In the genomic region with DNA sequence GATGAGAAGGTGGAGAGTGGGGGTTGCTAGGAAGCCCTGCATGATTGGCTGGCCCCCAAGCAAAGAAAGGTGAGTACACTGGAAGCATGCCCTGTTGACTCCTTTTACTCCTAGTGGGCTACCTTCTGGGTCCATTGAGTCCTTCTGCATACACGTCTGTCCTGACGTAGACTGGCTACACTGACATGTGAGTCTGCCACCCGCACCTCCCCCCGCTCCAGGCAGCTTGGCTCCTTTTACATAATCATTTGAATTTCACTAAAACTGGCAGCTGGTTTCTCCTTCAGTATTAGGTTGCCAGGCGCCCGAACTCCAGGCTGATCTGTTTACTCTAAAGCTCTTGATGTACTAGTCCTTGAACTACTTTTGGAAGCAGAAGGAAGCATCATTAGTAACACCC, we compare ENCODE assay signal across 11 cellular contexts. TPM values are rescaled to one million over a fixed set of nuclear protein-coding genes. Genes with fewer than 3 reads are reported as not detected.
DNase-seq lines count a peak whose midpoint lies in the region; ATAC-seq, FAIRE-seq and TF ChIP-seq lines count a peak whose summit lies in the region.
"Had no signal": no experiment of that assay in that cellular context is flagged by ENCODE, and none has a peak within 500 bp of the region (broad histone marks: within the 10 kb centered on the region; RNA-seq: fewer than 3 reads in every experiment).

No MANE protein-coding gene starts in this region.

- H3K4me1 Mint-ChIP-seq in activated T-cell treated with anti-CD3 and anti-CD28 coated beads, Interleukin-2, amount 50 U/mL, for 72 hours (ENCODE audit: low read depth), result peaks cover 6% of the 10 kb centered on the region

- peak overlapping the region; percentile 76 for H3K27ac Mint-ChIP-seq in activated T-cell treated with anti-CD3 and anti-CD28 coated beads, Interleukin-2, amount 50 U/mL, for 72 hours

- H3K4me3 Mint-ChIP-seq in activated T-cell treated with anti-CD3 and anti-CD28 coated beads, Interleukin-2, amount 50 U/mL, for 72 hours, result no peak overlapping the region

- no peaks in the 10 kb centered on the region for H3K9me3 Mint-ChIP-seq in activated T-cell treated with anti-CD3 and anti-CD28 coated beads, Interleukin-2, amount 50 U/mL, for 72 hours

- TF ChIP-seq POLR2A in H54 (IDR thresholded peaks at IDR 0.05; ENCODE audit: low read depth, low read length), result no peak

- H3K9me3 ChIP-seq in stomach smooth muscle (ENCODE audit: control insufficient read depth in 2 of 2, low read length in 2 of 2), result no peaks in the 10 kb centered on the region

- peak overlapping the region in 1 of 2 donors; percentile 59 for H3K9ac ChIP-seq in stomach smooth muscle (ENCODE audit: low read length in 2 of 2)

- no peak overlapping the region for H3K4me3 ChIP-seq in stomach smooth muscle (ENCODE audit: low read length in 2 of 2)

- H3K27me3 ChIP-seq in stomach smooth muscle (ENCODE audit: control insufficient read depth in 1 of 2, insufficient read depth in 2 of 2, low read length in 2 of 2), result no peaks in the 10 kb centered on the region

- FAIRE-seq in H54 (lab: Jason Lieb, UNC), result no peak
- FAIRE-seq: endothelial cell of umbilical vein had no signal

- no peaks in the 10 kb centered on the region for H3K27me3 Mint-ChIP-seq in activated T-cell treated with anti-CD3 and anti-CD28 coated beads, Interleukin-2, amount 50 U/mL, for 72 hours (ENCODE audit: low read depth)

- no peak for DNase-seq in activated T-cell treated with anti-CD3 and anti-CD28 coated beads, Interleukin-2, amount 50 U/mL, for 72 hours
- DNase-seq in activated T-cell treated with anti-CD3 and anti-CD28 coated beads for 4 hours (no peak), globus pallidus (ENCODE audit: low spot score) (peak; percentile 74), H54 (ENCODE audit: insufficient read length, low spot score) (no peak)
- DNase-seq in activated CD4-positive, CD25-positive, alpha-beta regulatory T cell (lab: John Stamatoyannopoulos, UW), result no peak
- DNase-seq: Kasumi-1, NCI-H446 treated with DMSO at 0.1 percent for 48 hours, trophoblast cell had no signal

- H3K36me3 Mint-ChIP-seq in activated T-cell treated with anti-CD3 and anti-CD28 coated beads, Interleukin-2, amount 50 U/mL, for 72 hours (ENCODE audit: insufficient read depth in 2 of 2), result peaks cover 4 to 26% of the 10 kb centered on the region in 2 donors

- no peak for ATAC-seq in activated T-cell treated with anti-CD3 and anti-CD28 coated beads, Interleukin-2, amount 50 U/mL, for 72 hours (replicated peaks in 1 of 2)
- ATAC-seq: sciatic nerve had no signal

- H3K27ac ChIP-seq in stomach smooth muscle (ENCODE audit: low read length), result peak overlapping the region; percentile 56

- peaks cover 3% of the 10 kb centered on the region for H3K4me1 ChIP-seq in stomach smooth muscle (ENCODE audit: control insufficient read depth, insufficient read depth, low read length)

- peaks cover 9 to 12% of the 10 kb centered on the region in 2 donors for H3K36me3 ChIP-seq in stomach smooth muscle (ENCODE audit: control insufficient read depth in 2 of 2, insufficient read depth in 2 of 2, low read length in 2 of 2)

RNA-seq across cellular contexts. Expression of a gene that starts 8.7 kb away (rescaled TPM):
- 10 to 100 TPM; 74.8 to 84.2 TPM for total RNA-seq in activated T-cell treated with anti-CD3 and anti-CD28 coated beads, Interleukin-2, amount 50 U/mL, for 72 hours

RNA-seq across cellular contexts. Expression of a gene that starts 19.0 kb away (rescaled TPM):
- 10 to 100 TPM; 83.9 to 88.5 TPM for total RNA-seq in activated T-cell treated with anti-CD3 and anti-CD28 coated beads, Interleukin-2, amount 50 U/mL, for 72 hours

RNA-seq across cellular contexts. Expression of a gene that starts 20.0 kb away (rescaled TPM):
- total RNA-seq in activated T-cell treated with anti-CD3 and anti-CD28 coated beads, Interleukin-2, amount 50 U/mL, for 72 hours, result 1 to 10 TPM; 1.6 to 2.4 TPM

RNA-seq across cellular contexts. Expression of a gene that starts 29.7 kb away (rescaled TPM):
- 1 to 10 TPM; 1.9 to 2.8 TPM for total RNA-seq in activated T-cell treated with anti-CD3 and anti-CD28 coated beads, Interleukin-2, amount 50 U/mL, for 72 hours

RNA-seq across cellular contexts. Expression of a gene that starts 33.5 kb away (rescaled TPM):
- total RNA-seq in activated T-cell treated with anti-CD3 and anti-CD28 coated beads, Interleukin-2, amount 50 U/mL, for 72 hours, result 100 to 1,000 TPM; 128 to 129 TPM
